Comparison of ENCODE assay signal across 1 cellular context in the genomic region with DNA sequence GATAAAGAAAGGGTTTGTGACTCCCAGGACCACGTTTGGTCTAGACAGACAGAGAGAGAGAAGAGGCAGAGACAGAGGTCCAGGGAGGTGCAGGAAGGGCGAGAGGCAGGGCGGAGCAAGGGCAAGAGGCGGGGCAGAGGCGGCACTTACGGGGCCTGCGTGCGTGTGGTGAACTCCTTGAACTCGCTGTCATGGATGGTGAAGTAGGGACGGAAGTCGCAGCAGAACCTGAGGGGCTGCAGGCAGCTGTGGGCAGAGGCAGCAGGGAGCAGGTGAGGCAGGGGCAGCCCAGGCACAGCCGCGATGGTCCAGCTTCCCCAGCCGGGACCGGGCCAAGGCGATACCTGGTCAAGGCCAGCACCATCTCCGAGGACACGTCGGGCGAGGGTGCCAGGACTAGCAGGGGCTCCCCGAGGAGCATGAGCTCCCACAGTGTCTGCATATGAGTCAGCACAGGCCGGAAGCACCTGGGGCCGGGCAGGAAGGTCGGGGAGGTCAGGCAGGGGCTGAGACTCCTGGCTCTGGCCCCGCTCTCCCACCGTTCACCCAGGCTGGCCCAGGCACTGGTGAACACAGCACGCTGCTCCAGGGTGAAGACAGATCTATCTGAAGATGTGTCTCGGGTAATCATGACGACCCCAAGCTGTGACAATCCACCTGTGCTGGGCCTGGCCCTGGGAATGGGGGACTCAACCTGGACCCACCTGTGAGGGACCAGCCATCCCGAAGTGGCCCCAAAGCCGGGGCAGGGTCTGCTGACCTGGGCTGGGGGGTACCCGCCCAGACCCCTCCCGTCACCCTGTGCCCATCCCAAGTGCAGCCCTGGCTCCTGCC.
A peak's percentile ranks its signal among the peaks of the same experiment; 100 is the strongest.
TF ChIP-seq lines count a peak whose summit lies in the region.

No MANE protein-coding gene starts in this region.

TF ChIP-seq in GM12878, 131 proteins besides CTCF, POLR2A, EP300 and RAD21 (continued from another document):
- TF ChIP-seq MXI1 (IDR thresholded peaks at IDR 0.05; ENCODE audit: low read depth, low read length) (peak; percentile 56; the same call in 1 of the 2 replicates), RB1 (IDR thresholded peaks at IDR 0.05; ENCODE audit: borderline replicate concordance) (0 out of 2 replicates have a peak, but pooled peaks have one; percentile 14), IKZF1 (conservative IDR thresholded peaks at IDR 0.05) (peak; percentile 88), TAF1 (IDR thresholded peaks at IDR 0.05; ENCODE audit: borderline replicate concordance, low read depth, low read length) (peak; percentile 32; the same call in 1 of the 2 replicates), ZSCAN29 (IDR thresholded peaks at IDR 0.05) (no peak), MEF2B (IDR thresholded peaks at IDR 0.05; ENCODE audit: partially characterized antibody, poor library complexity, severe bottlenecking) (peak; percentile 59), CBX3 (IDR thresholded peaks at IDR 0.05; ENCODE audit: borderline replicate concordance, low read depth) (no peak), BCL11A (IDR thresholded peaks at IDR 0.05; ENCODE audit: low read depth, low read length) (peak; percentile 63; the same call in 1 of the 2 replicates), MEF2A (IDR thresholded peaks at IDR 0.05; ENCODE audit: insufficient read depth, low read depth, low read length) (peak; percentile 42; the same call in 1 of the 2 replicates), NBN (IDR thresholded peaks at IDR 0.05) (peak; percentile 80), BHLHE40 (IDR thresholded peaks at IDR 0.05; ENCODE audit: borderline replicate concordance in 1 of 2, low read depth in 2 of 2, low read length in 1 of 2) (peak; percentile 27 to 64; a peak in 2 of 4 replicates), HCFC1 (IDR thresholded peaks at IDR 0.05; ENCODE audit: low read length) (no peak), TCF7 (IDR thresholded peaks at IDR 0.05; ENCODE audit: borderline replicate concordance) (no peak), NR2C2 (IDR thresholded peaks at IDR 0.05; ENCODE audit: borderline replicate concordance, control insufficient read depth, insufficient read length, low read depth) (no peak), ZNF274 (IDR thresholded peaks at IDR 0.05; ENCODE audit: insufficient read depth, insufficient read length) (no peak), FOXM1 (IDR thresholded peaks at IDR 0.05; ENCODE audit: low read depth, low read length) (peak; percentile 51; the same call in 1 of the 2 replicates), NR2C1 (IDR thresholded peaks at IDR 0.05) (peak; percentile 20; the same call in 1 of the 2 replicates), MYC (IDR thresholded peaks at IDR 0.05; ENCODE audit: insufficient read depth, insufficient read length, insufficient replicate concordance, low read length, severe bottlenecking) (peak; percentile 71)
- TF ChIP-seq, protein P1, sequence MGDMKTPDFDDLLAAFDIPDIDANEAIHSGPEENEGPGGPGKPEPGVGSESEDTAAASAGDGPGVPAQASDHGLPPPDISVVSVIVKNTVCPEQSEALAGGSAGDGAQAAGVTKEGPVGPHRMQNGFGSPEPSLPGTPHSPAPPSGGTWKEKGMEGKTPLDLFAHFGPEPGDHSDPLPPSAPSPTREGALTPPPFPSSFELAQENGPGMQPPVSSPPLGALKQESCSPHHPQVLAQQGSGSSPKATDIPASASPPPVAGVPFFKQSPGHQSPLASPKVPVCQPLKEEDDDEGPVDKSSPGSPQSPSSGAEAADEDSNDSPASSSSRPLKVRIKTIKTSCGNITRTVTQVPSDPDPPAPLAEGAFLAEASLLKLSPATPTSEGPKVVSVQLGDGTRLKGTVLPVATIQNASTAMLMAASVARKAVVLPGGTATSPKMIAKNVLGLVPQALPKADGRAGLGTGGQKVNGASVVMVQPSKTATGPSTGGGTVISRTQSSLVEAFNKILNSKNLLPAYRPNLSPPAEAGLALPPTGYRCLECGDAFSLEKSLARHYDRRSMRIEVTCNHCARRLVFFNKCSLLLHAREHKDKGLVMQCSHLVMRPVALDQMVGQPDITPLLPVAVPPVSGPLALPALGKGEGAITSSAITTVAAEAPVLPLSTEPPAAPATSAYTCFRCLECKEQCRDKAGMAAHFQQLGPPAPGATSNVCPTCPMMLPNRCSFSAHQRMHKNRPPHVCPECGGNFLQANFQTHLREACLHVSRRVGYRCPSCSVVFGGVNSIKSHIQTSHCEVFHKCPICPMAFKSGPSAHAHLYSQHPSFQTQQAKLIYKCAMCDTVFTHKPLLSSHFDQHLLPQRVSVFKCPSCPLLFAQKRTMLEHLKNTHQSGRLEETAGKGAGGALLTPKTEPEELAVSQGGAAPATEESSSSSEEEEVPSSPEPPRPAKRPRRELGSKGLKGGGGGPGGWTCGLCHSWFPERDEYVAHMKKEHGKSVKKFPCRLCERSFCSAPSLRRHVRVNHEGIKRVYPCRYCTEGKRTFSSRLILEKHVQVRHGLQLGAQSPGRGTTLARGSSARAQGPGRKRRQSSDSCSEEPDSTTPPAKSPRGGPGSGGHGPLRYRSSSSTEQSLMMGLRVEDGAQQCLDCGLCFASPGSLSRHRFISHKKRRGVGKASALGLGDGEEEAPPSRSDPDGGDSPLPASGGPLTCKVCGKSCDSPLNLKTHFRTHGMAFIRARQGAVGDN (IDR thresholded peaks at IDR 0.05), result peak; percentile 75; the same call in 1 of the 2 replicates
- TF ChIP-seq, protein P2, sequence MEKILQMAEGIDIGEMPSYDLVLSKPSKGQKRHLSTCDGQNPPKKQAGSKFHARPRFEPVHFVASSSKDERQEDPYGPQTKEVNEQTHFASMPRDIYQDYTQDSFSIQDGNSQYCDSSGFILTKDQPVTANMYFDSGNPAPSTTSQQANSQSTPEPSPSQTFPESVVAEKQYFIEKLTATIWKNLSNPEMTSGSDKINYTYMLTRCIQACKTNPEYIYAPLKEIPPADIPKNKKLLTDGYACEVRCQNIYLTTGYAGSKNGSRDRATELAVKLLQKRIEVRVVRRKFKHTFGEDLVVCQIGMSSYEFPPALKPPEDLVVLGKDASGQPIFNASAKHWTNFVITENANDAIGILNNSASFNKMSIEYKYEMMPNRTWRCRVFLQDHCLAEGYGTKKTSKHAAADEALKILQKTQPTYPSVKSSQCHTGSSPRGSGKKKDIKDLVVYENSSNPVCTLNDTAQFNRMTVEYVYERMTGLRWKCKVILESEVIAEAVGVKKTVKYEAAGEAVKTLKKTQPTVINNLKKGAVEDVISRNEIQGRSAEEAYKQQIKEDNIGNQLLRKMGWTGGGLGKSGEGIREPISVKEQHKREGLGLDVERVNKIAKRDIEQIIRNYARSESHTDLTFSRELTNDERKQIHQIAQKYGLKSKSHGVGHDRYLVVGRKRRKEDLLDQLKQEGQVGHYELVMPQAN (conservative IDR thresholded peaks at IDR 0.05), result peak; percentile 68; the same call in 1 of the 2 replicates
- TF ChIP-seq, protein P3, sequence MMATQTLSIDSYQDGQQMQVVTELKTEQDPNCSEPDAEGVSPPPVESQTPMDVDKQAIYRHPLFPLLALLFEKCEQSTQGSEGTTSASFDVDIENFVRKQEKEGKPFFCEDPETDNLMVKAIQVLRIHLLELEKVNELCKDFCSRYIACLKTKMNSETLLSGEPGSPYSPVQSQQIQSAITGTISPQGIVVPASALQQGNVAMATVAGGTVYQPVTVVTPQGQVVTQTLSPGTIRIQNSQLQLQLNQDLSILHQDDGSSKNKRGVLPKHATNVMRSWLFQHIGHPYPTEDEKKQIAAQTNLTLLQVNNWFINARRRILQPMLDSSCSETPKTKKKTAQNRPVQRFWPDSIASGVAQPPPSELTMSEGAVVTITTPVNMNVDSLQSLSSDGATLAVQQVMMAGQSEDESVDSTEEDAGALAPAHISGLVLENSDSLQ (IDR thresholded peaks at IDR 0.05), result peak; percentile 39; the same call in 1 of the 2 replicates
- TF ChIP-seq, protein P4, sequence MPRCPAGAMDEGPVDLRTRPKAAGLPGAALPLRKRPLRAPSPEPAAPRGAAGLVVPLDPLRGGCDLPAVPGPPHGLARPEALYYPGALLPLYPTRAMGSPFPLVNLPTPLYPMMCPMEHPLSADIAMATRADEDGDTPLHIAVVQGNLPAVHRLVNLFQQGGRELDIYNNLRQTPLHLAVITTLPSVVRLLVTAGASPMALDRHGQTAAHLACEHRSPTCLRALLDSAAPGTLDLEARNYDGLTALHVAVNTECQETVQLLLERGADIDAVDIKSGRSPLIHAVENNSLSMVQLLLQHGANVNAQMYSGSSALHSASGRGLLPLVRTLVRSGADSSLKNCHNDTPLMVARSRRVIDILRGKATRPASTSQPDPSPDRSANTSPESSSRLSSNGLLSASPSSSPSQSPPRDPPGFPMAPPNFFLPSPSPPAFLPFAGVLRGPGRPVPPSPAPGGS (IDR thresholded peaks at IDR 0.05; ENCODE audit: borderline replicate concordance, insufficient read depth, low read depth, low read length, poor library complexity, severe bottlenecking), result peak; percentile 65
